In the genomic region with DNA sequence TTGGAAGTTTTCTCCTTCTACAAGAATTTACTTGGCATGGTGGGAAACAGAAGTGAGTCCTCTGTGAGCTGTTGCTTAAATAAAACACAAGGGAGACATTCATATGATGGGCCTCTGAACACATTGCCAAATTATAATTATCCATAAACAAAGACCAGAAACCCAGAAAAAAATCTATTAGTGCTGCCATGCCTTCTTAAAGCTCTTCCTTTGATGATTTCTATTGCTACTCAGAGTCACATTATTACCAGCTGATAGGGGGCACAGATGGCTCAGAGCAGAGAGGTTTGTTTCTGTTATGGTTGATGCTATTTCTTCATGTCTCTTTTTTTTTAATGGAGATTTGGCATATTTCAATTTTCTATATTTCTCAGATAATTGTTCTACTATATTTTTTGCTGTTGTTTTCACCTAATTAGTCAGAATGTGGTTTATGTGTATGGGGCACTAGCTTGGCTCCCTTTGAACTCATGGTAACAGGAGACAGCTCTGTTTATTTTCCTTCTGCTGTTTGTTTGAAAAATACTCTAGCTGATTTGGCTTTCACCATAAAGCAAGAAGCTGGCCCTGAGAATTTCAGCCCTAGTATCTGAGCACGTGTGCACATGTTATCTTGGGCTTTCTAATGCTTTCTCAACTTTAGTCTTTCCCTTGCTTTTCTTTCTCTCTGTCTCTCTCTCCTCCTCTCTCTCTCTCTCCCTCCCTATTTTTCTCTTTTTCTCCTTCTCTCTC, we compare ENCODE assay signal across 17 cellular contexts.
A peak's percentile ranks its signal among the peaks of the same experiment; 100 is the strongest.
DNase-seq lines count a peak whose midpoint lies in the region; ATAC-seq lines count a peak whose summit lies in the region.
"Had no signal": no experiment of that assay in that cellular context is flagged by ENCODE, and none has a peak within 500 bp of the region (broad histone marks: within the 10 kb centered on the region; RNA-seq: fewer than 3 reads in every experiment).

No MANE protein-coding gene starts in this region.

- no peak overlapping the region for H3K4me3 Mint-ChIP-seq in activated naive CD8-positive, alpha-beta T cell treated with anti-CD3 and anti-CD28 coated beads for 36 hours
- H3K4me3 Mint-ChIP-seq in activated naive CD8-positive, alpha-beta T cell treated with anti-CD3 and anti-CD28 coated beads, Interleukin-2, amount 50 U/mL, for 24 hours = no peak overlapping the region
- H3K4me3 Mint-ChIP-seq: CD8-positive, alpha-beta memory T cell; HFFc6 had no signal

- H3K4me2 ChIP-seq in neuronal stem cell (ENCODE audit: insufficient read depth, low read length, poor library complexity, severe bottlenecking) = no peak overlapping the region
- H3K4me2 ChIP-seq: BLaER1 had no signal

- no peak overlapping the region for H2BK120ac ChIP-seq in neuronal stem cell (ENCODE audit: low read depth, low read length)

- no peak overlapping the region for H3K4me3 ChIP-seq in neuronal stem cell (ENCODE audit: low read length in 2 of 2)
- H3K4me3 ChIP-seq: BLaER1 had no signal

- H3K79me1 ChIP-seq in neuronal stem cell (ENCODE audit: low read depth, low read length) = no peaks in the 10 kb centered on the region

- H2BK12ac ChIP-seq in neuronal stem cell (ENCODE audit: low read length) = no peak overlapping the region

- no peak overlapping the region for H3K23ac ChIP-seq in neuronal stem cell (ENCODE audit: low read depth, low read length, poor library complexity)

- H3K27me3 Mint-ChIP-seq in activated naive CD8-positive, alpha-beta T cell treated with anti-CD3 and anti-CD28 coated beads for 36 hours = no peaks in the 10 kb centered on the region
- H3K27me3 Mint-ChIP-seq in activated naive CD8-positive, alpha-beta T cell treated with anti-CD3 and anti-CD28 coated beads, Interleukin-2, amount 50 U/mL, for 24 hours = no peaks in the 10 kb centered on the region

- no peaks in the 10 kb centered on the region for H3K36me3 Mint-ChIP-seq in activated naive CD8-positive, alpha-beta T cell treated with anti-CD3 and anti-CD28 coated beads for 36 hours
- no peaks in the 10 kb centered on the region for H3K36me3 Mint-ChIP-seq in activated naive CD8-positive, alpha-beta T cell treated with anti-CD3 and anti-CD28 coated beads, Interleukin-2, amount 50 U/mL, for 24 hours (ENCODE audit: low read depth)
- H3K36me3 Mint-ChIP-seq: CD8-positive, alpha-beta memory T cell had no signal

- no peak overlapping the region for H3K18ac ChIP-seq in neuronal stem cell (ENCODE audit: low read length)

- H2AK5ac ChIP-seq in neuronal stem cell (ENCODE audit: low read depth, low read length) = no peak overlapping the region

- no peak overlapping the region for H2BK15ac ChIP-seq in neuronal stem cell (ENCODE audit: low read length)

- peaks cover 2% of the 10 kb centered on the region for H3K9me3 Mint-ChIP-seq in activated naive CD8-positive, alpha-beta T cell treated with anti-CD3 and anti-CD28 coated beads for 36 hours
- peaks cover 8% of the 10 kb centered on the region for H3K9me3 Mint-ChIP-seq in activated naive CD8-positive, alpha-beta T cell treated with anti-CD3 and anti-CD28 coated beads, Interleukin-2, amount 50 U/mL, for 24 hours

- ATAC-seq in activated naive CD8-positive, alpha-beta T cell treated with anti-CD3 and anti-CD28 coated beads, Interleukin-2, amount 50 U/mL, for 24 hours = no peak

- H3K4ac ChIP-seq in neuronal stem cell (ENCODE audit: low read length) = no peak overlapping the region

- H3K36me3 ChIP-seq in neuronal stem cell (replicated peaks in 1 of 2; ENCODE audit: control insufficient read depth in 2 of 2, insufficient read depth in 2 of 2, low read length in 2 of 2) = no peaks in the 10 kb centered on the region
- H3K36me3 ChIP-seq: BLaER1 had no signal

- no peak overlapping the region for H3K14ac ChIP-seq in neuronal stem cell (ENCODE audit: low read length)

- H3K27ac Mint-ChIP-seq in activated naive CD8-positive, alpha-beta T cell treated with anti-CD3 and anti-CD28 coated beads for 36 hours = peak overlapping the region; percentile 2
- no peak overlapping the region for H3K27ac Mint-ChIP-seq in activated naive CD8-positive, alpha-beta T cell treated with anti-CD3 and anti-CD28 coated beads, Interleukin-2, amount 50 U/mL, for 24 hours
- H3K27ac Mint-ChIP-seq: CD8-positive, alpha-beta memory T cell; HFFc6 had no signal

- H2BK5ac ChIP-seq in neuronal stem cell (ENCODE audit: low read length) = no peak overlapping the region

- peaks cover 6% of the 10 kb centered on the region for H3K4me1 Mint-ChIP-seq in activated naive CD8-positive, alpha-beta T cell treated with anti-CD3 and anti-CD28 coated beads for 36 hours
- H3K4me1 Mint-ChIP-seq in activated naive CD8-positive, alpha-beta T cell treated with anti-CD3 and anti-CD28 coated beads, Interleukin-2, amount 50 U/mL, for 24 hours = peaks cover 10% of the 10 kb centered on the region
- H3K4me1 Mint-ChIP-seq: CD8-positive, alpha-beta memory T cell had no signal

- peaks cover 0 to 21% of the 10 kb centered on the region in 2 donors for H3K4me1 ChIP-seq in neuronal stem cell (ENCODE audit: control insufficient read depth in 2 of 2, insufficient read depth in 1 of 2, low read depth in 1 of 2, low read length in 2 of 2)
- H3K4me1 ChIP-seq: BLaER1 had no signal

- no peak overlapping the region for H4K91ac ChIP-seq in neuronal stem cell (ENCODE audit: low read depth, low read length, poor library complexity)

- no peak for DNase-seq in activated naive CD8-positive, alpha-beta T cell treated with anti-CD3 and anti-CD28 coated beads for 36 hours
- no peak for DNase-seq in activated naive CD8-positive, alpha-beta T cell treated with anti-CD3 and anti-CD28 coated beads, Interleukin-2, amount 50 U/mL, for 24 hours
- DNase-seq in NCI-H1105 treated with DMSO at 0.1 percent for 48 hours (lab: John Stamatoyannopoulos, UW) = peak; percentile 51
- DNase-seq in astrocyte of the hippocampus (ENCODE audit: low read depth, low spot score) = peak; percentile 13
- no peak for DNase-seq in neuronal stem cell (ENCODE audit: low spot score)
- DNase-seq in HK-2 (ENCODE audit: unreplicated experiment) = no peak
- no peak for DNase-seq in cerebellar cortex (ENCODE audit: low spot score)
- DNase-seq in activated T-cell treated with anti-CD3 and anti-CD28 coated beads for 4 hours = no peak
- DNase-seq: 8988T; AML-193; Caco-2; CD8-positive, alpha-beta memory T cell; DND-41; GDM1; HCEC 1CT; HFFc6 had no signal

- WGBS in neuronal stem cell (ENCODE audit: extremely low coverage in 2 of 2, insufficient read length in 2 of 2, insufficient replicate concordance in 1 of 2), 2 donors = no CpG with 5 or more reads among the region's 1 CpG

- no peaks in the 10 kb centered on the region for H3K27me3 ChIP-seq in neuronal stem cell (ENCODE audit: control insufficient read depth in 3 of 3, insufficient read depth in 3 of 3, low read depth in 1 of 3, low read length in 3 of 3)
- H3K27me3 ChIP-seq: BLaER1 had no signal

- H4K8ac ChIP-seq in neuronal stem cell (ENCODE audit: low read depth, low read length) = no peak overlapping the region

- no peak overlapping the region for H3K9ac ChIP-seq in neuronal stem cell (ENCODE audit: low read depth, low read length, poor library complexity)
- H3K9ac ChIP-seq: BLaER1 had no signal

- no peaks in the 10 kb centered on the region for H3K9me3 ChIP-seq in neuronal stem cell (replicated peaks in 1 of 2; ENCODE audit: control insufficient read depth in 2 of 2, insufficient read depth in 1 of 2, low read depth in 1 of 2, low read length in 2 of 2)
- H3K9me3 ChIP-seq: BLaER1, Caco-2 had no signal

- peak overlapping the region; percentile 11 for H2AFZ ChIP-seq in neuronal stem cell (ENCODE audit: low read length)

- H3K27ac ChIP-seq in neuronal stem cell (replicated peaks; ENCODE audit: low read length) = no peak overlapping the region
- H3K27ac ChIP-seq: BLaER1 had no signal

Comparison
In these comparisons a context has a peak if more than half of its experiments do, and no peak if none do; other contexts are left out.
1. DNase-seq: peak in NCI-H1105 treated with DMSO at 0.1 percent for 48 hours (single experiment) and astrocyte of the hippocampus (single experiment); none in activated naive CD8-positive, alpha-beta T cell treated with anti-CD3 and anti-CD28 coated beads for 36 hours (single experiment), activated naive CD8-positive, alpha-beta T cell treated with anti-CD3 and anti-CD28 coated beads, Interleukin-2, amount 50 U/mL, for 24 hours (single experiment), neuronal stem cell (single experiment), HK-2 (single experiment), cerebellar cortex (single experiment) and activated T-cell treated with anti-CD3 and anti-CD28 coated beads for 4 hours (single experiment).